9 cellular contexts compared by ENCODE assay signal in the genomic region with DNA sequence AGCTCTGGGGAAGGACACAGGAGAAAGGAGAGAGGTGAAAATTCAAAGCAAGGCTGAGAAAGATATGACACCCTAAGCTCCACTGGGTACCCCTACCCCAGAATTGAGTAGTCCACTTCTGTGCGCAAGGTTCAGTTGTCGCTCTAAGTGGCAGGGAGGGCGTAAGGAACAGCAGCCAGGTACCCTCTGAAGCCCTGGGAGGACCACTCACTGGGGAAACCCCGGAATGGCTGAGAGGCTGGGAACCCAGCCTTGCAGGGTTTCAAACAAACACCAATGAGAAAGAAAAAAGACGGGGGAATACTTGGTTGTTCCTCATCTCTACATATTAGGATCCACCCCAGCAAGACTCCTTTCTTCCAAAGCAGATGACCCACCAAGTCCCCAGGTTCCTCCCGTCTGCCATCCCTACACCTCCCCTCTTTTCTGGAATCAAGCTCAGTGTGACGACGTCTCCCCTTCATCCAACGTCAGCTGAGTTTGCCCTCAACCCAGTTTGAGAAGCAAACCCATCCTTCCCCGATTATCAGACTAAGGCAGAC. TPM values are rescaled to one million over a fixed set of nuclear protein-coding genes. Genes with fewer than 3 reads are reported as not detected.
A peak's percentile ranks its signal among the peaks of the same experiment; 100 is the strongest.
DNase-seq lines count a peak whose midpoint lies in the region; ATAC-seq and TF ChIP-seq lines count a peak whose summit lies in the region.
"Had no signal": no experiment of that assay in that cellular context is flagged by ENCODE, and none has a peak within 500 bp of the region (broad histone marks: within the 10 kb centered on the region; RNA-seq: fewer than 3 reads in every experiment).

No MANE protein-coding gene starts in this region.

- no peak for TF ChIP-seq CTCF in brain microvascular endothelial cell (IDR thresholded peaks at IDR 0.05; ENCODE audit: low read depth, low read length, missing control alignments)
- no peak for TF ChIP-seq CTCF in lung (IDR thresholded peaks at IDR 0.05; ENCODE audit: control extremely low read depth, extremely low read depth)
- TF ChIP-seq CTCF in type B pancreatic cell (conservative IDR thresholded peaks at IDR 0.05) = no peak

- H3K4me3 Mint-ChIP-seq in activated T-cell treated with anti-CD3 and anti-CD28 coated beads, Interleukin-2, amount 50 U/mL, for 24 hours = peak overlapping the region; percentile 95
- peak overlapping the region; percentile 99 for H3K4me3 Mint-ChIP-seq in type B pancreatic cell

- no peaks in the 10 kb centered on the region for H3K9me3 Mint-ChIP-seq in activated T-cell treated with anti-CD3 and anti-CD28 coated beads, Interleukin-2, amount 50 U/mL, for 24 hours
- no peaks in the 10 kb centered on the region for H3K9me3 Mint-ChIP-seq in type B pancreatic cell

- H3K27ac ChIP-seq in brain microvascular endothelial cell = peak overlapping the region; percentile 72
- peak overlapping the region; percentile 68 to 77 for H3K27ac ChIP-seq in lung (ENCODE audit: low read depth in 1 of 2, low read length in 1 of 2)

- H3K36me3 Mint-ChIP-seq in activated T-cell treated with anti-CD3 and anti-CD28 coated beads, Interleukin-2, amount 50 U/mL, for 24 hours (ENCODE audit: low read depth) = peaks cover 21% of the 10 kb centered on the region
- H3K36me3 Mint-ChIP-seq in type B pancreatic cell = no peaks in the 10 kb centered on the region

- H3K36me3 ChIP-seq in brain microvascular endothelial cell (replicated peaks) = peaks cover under 1% of the 10 kb centered on the region
- peaks cover 0 to 10% of the 10 kb centered on the region in 2 donors for H3K36me3 ChIP-seq in lung (ENCODE audit: control insufficient read depth in 2 of 2, insufficient read depth in 2 of 2, low read length in 2 of 2)

- H3K4me1 ChIP-seq in lung (ENCODE audit: control insufficient read depth in 2 of 2, insufficient read depth in 2 of 2, low read length in 2 of 2) = peaks cover 0 to 26% of the 10 kb centered on the region in 2 donors

- peak overlapping the region; percentile 89 for H3K27ac Mint-ChIP-seq in activated T-cell treated with anti-CD3 and anti-CD28 coated beads, Interleukin-2, amount 50 U/mL, for 24 hours
- H3K27ac Mint-ChIP-seq in type B pancreatic cell = peak overlapping the region; percentile 98

- no peaks in the 10 kb centered on the region for H3K27me3 Mint-ChIP-seq in activated T-cell treated with anti-CD3 and anti-CD28 coated beads, Interleukin-2, amount 50 U/mL, for 24 hours
- H3K27me3 Mint-ChIP-seq in type B pancreatic cell = no peaks in the 10 kb centered on the region

- no peak for DNase-seq in activated T-cell treated with anti-CD3 and anti-CD28 coated beads, Interleukin-2, amount 50 U/mL, for 24 hours
- no peak for DNase-seq in activated T-cell treated with anti-CD3 and anti-CD28 coated beads for 4 hours
- DNase-seq in brain microvascular endothelial cell = no peak
- no peak for DNase-seq in lung (ENCODE audit: low spot score)
- no peak for DNase-seq in type B pancreatic cell (ENCODE audit: extremely low spot score, unreplicated experiment)
- no peak for DNase-seq in HuH-7 (ENCODE audit: low spot score)
- no peak for DNase-seq in RKO (ENCODE audit: low spot score)

- H3K4me1 Mint-ChIP-seq in activated T-cell treated with anti-CD3 and anti-CD28 coated beads, Interleukin-2, amount 50 U/mL, for 24 hours (ENCODE audit: low read depth) = peaks cover 38% of the 10 kb centered on the region
- H3K4me1 Mint-ChIP-seq in type B pancreatic cell (ENCODE audit: unreplicated experiment) = peaks cover 28% of the 10 kb centered on the region

- H3K4me3 ChIP-seq in brain microvascular endothelial cell (ENCODE audit: low read depth, low read length) = peak overlapping the region; percentile 86
- H3K4me3 ChIP-seq in lung = peak overlapping the region; percentile 56

- no peaks in the 10 kb centered on the region for H3K9me3 ChIP-seq in lung (ENCODE audit: control insufficient read depth in 2 of 2, insufficient read depth in 1 of 2, low read length in 1 of 2)

- no peak for ATAC-seq in lung (ENCODE audit: insufficient read depth, low FRiP score)
- ATAC-seq in HG02981 (IDR thresholded peaks at IDR 0.05; ENCODE audit: unreplicated experiment) = no peak

- in situ Hi-C loops in brain microvascular endothelial cell (cut with HindIII; ENCODE audit: low pct_ligation_motif_present, low sequenced_read_pairs) = no loop called here

- 10 to 19% methylated on average over 9 to 10 of the region's 10 CpGs for WGBS in lung, 2 donors

- H3K27me3 ChIP-seq in brain microvascular endothelial cell (replicated peaks) (no peaks in the 10 kb centered on the region), lung (ENCODE audit: control insufficient read depth, insufficient read depth) (no peaks in the 10 kb centered on the region)

RNA-seq across cellular contexts. Expression of gene LMBR1L, which starts 0.9 kb away (rescaled TPM):
- total RNA-seq in lung = 10 to 100 TPM; 38.5 to 70.1 TPM
- 10 to 100 TPM; 34.8 to 39.0 TPM for polyA plus RNA-seq in lung
- 101 and 105 TPM in 2 replicates for total RNA-seq in type B pancreatic cell (ENCODE audit: low replicate concordance)

RNA-seq across cellular contexts. Expression of gene DHH, which starts 15.1 kb away (rescaled TPM):
- total RNA-seq in lung (1 to 10 TPM; 1.3 to 2.6 TPM), type B pancreatic cell (ENCODE audit: low replicate concordance) (0.56 TPM in 1 of 2 replicates, not detected in the other)
- polyA plus RNA-seq in lung = under 1 TPM; 0.16 to 0.64 TPM
- total RNA-seq: activated CD8-positive, alpha-beta memory T cell treated with anti-CD3 and anti-CD28 coated beads for 36 hours had no signal

RNA-seq across cellular contexts. Expression of gene TUBA1B, which starts 21.5 kb away (rescaled TPM):
- total RNA-seq in lung = 100 to 1,000 TPM; 261 to 900 TPM
- 1,000 to 10,000 TPM in 1 of 2 donors, 100 to 1,000 TPM in 1; 415 to 1,091 TPM for polyA plus RNA-seq in lung
- 664 and 1,458 TPM in 2 replicates for total RNA-seq in type B pancreatic cell (ENCODE audit: low replicate concordance)

RNA-seq across cellular contexts. Expression of gene RHEBL1, which starts 39.9 kb away (rescaled TPM):
- total RNA-seq in lung (1 to 10 TPM in 1 of 2 donors, under 1 TPM in 1; 0.51 to 2.4 TPM), type B pancreatic cell (ENCODE audit: low replicate concordance) (0.88 and 1.8 TPM in 2 replicates)
- 1 to 10 TPM; 1.8 to 2.6 TPM for polyA plus RNA-seq in lung

RNA-seq across cellular contexts. Expression of gene KMT2D, which starts 49.1 kb away (rescaled TPM):
- 100 to 1,000 TPM in 1 of 2 donors, 10 to 100 TPM in 1; 58.7 to 115 TPM for total RNA-seq in lung
- polyA plus RNA-seq in lung = 10 to 100 TPM; 27.6 to 39.7 TPM
- 95.4 and 97.6 TPM in 2 replicates for total RNA-seq in type B pancreatic cell (ENCODE audit: low replicate concordance)
